13 cellular contexts compared by ENCODE assay signal in the genomic region with DNA sequence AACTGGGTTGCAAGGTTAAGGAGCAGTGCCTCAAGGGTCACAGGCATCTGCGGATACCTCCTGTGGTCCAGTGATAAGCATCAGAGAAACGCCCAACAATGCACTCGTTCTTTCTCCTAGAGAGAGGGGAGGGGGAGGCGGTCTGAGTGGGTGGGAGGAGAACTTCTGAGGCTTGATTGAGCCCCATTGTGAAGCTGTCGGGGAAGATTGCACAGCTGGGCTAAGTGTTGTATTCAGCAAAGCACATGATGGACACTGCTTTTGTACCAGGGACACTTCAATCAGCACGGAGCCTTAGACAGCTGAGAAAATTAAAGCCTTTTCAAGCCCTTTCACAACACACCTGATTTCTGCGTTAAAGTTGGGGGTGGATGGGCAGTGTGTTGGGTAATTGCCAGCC.
"Had no signal": no experiment of that assay in that cellular context is flagged by ENCODE, and none has a peak within 500 bp of the region (broad histone marks: within the 10 kb centered on the region; RNA-seq: fewer than 3 reads in every experiment).

No MANE protein-coding gene starts in this region.

- H3K27ac ChIP-seq: brain microvascular endothelial cell, coronary artery had no signal

- H3K4me3 ChIP-seq: coronary artery had no signal

- H3K36me3 ChIP-seq: brain microvascular endothelial cell had no signal

- DNase-seq: activated CD4-positive, alpha-beta T cell treated with anti-CD3 and anti-CD28 coated beads, Interleukin-2, amount 10 ng/mL, durations not matched to agents 7 days and 5 days; activated CD4-positive, CD25-positive, alpha-beta regulatory T cell; activated CD8-positive, alpha-beta memory T cell treated with anti-CD3 and anti-CD28 coated beads for 24 hours; activated naive CD4-positive, alpha-beta T cell; anterior cingulate cortex; brain microvascular endothelial cell; effector CD8-positive, alpha-beta T cell; foreskin fibroblast; glutamatergic neuron; hypothalamus; mesenchymal stem cell; stimulated activated CD4-positive, alpha-beta T cell treated with anti-CD3 and anti-CD28 coated beads, Interleukin-1b, Interleukin-23, amount 100 ng/mL, for 48 hours had no signal

- H3K27me3 ChIP-seq: brain microvascular endothelial cell had no signal
